In genomic region chr4:145302725-145303124, GRCh38 we compare ENCODE assay signal across 27 cellular contexts.
"Had no signal": no experiment of that assay in that cellular context is flagged by ENCODE, and none has a peak within 500 bp of the region (broad histone marks: within the 10 kb centered on the region; RNA-seq: fewer than 3 reads in every experiment).

No MANE protein-coding gene starts in this region.

- H3K27me3 Mint-ChIP-seq: activated CD4-positive, alpha-beta T cell treated with anti-CD3 and anti-CD28 coated beads, Interleukin-2, amount 10 ng/mL, durations not matched to agents 7 days and 5 days; activated naive CD8-positive, alpha-beta T cell; activated T-helper 17 cell treated with anti-CD3 and anti-CD28 coated beads, Interleukin-2, amount 50 U/mL, for 72 hours had no signal

- ATAC-seq: activated T-helper 17 cell treated with anti-CD3 and anti-CD28 coated beads, Interleukin-2, amount 50 U/mL, for 72 hours; Panc1; SK-N-SH treated with all-trans-retinoic acid at 6 μM for 48 hours had no signal

- H3K4me3 Mint-ChIP-seq: activated B cell treated with CpG ODN at 0.5 μM for 24 hours; activated CD4-positive, alpha-beta memory T cell treated with anti-CD3 and anti-CD28 coated beads for 36 hours; activated CD4-positive, alpha-beta T cell treated with anti-CD3 and anti-CD28 coated beads, Interleukin-2, amount 10 ng/mL, durations not matched to agents 7 days and 5 days; activated naive CD4-positive, alpha-beta T cell treated with anti-CD3 and anti-CD28 coated beads for 36 hours; activated naive CD8-positive, alpha-beta T cell; activated T-helper 17 cell treated with anti-CD3 and anti-CD28 coated beads, Interleukin-2, amount 50 U/mL, for 72 hours; T-helper 2 cell treated with Interferon-gamma antibody and Interleukin-4, amounts not matched to agents 5 μg/mL and 100 μg/mL, for 36 hours had no signal

- H3K9me3 ChIP-seq: colonic mucosa, SJSA1 had no signal

- H3K4me1 ChIP-seq: colonic mucosa had no signal

- H3K9me3 Mint-ChIP-seq: activated B cell treated with CpG ODN at 0.5 μM for 24 hours; activated CD4-positive, alpha-beta memory T cell treated with anti-CD3 and anti-CD28 coated beads for 36 hours; activated CD4-positive, alpha-beta T cell treated with anti-CD3 and anti-CD28 coated beads, Interleukin-2, amount 10 ng/mL, durations not matched to agents 7 days and 5 days; activated T-helper 17 cell treated with anti-CD3 and anti-CD28 coated beads, Interleukin-2, amount 50 U/mL, for 72 hours; T-helper 2 cell treated with Interferon-gamma antibody and Interleukin-4, amounts not matched to agents 5 μg/mL and 100 μg/mL, for 36 hours had no signal

- H3K36me3 Mint-ChIP-seq: activated CD4-positive, alpha-beta memory T cell treated with anti-CD3 and anti-CD28 coated beads for 36 hours; activated naive CD8-positive, alpha-beta T cell had no signal

- H3K27me3 ChIP-seq: brain microvascular endothelial cell, colonic mucosa, SJSA1 had no signal

- H3K4me1 Mint-ChIP-seq: activated B cell treated with CpG ODN at 0.5 μM for 24 hours had no signal

- H3K27ac Mint-ChIP-seq: activated B cell treated with CpG ODN at 0.5 μM for 24 hours; activated CD4-positive, alpha-beta memory T cell treated with anti-CD3 and anti-CD28 coated beads for 36 hours; activated CD4-positive, alpha-beta T cell treated with anti-CD3 and anti-CD28 coated beads, Interleukin-2, amount 10 ng/mL, durations not matched to agents 7 days and 5 days; activated naive CD4-positive, alpha-beta T cell treated with anti-CD3 and anti-CD28 coated beads for 36 hours; activated naive CD8-positive, alpha-beta T cell; activated T-helper 17 cell treated with anti-CD3 and anti-CD28 coated beads, Interleukin-2, amount 50 U/mL, for 72 hours; T-helper 2 cell treated with Interferon-gamma antibody and Interleukin-4, amounts not matched to agents 5 μg/mL and 100 μg/mL, for 36 hours had no signal

- H3K27ac ChIP-seq: brain microvascular endothelial cell, colonic mucosa, SJSA1 had no signal

- H3K36me3 ChIP-seq: brain microvascular endothelial cell, colonic mucosa, SJSA1 had no signal

- DNase-seq: activated B cell treated with CpG ODN at 0.5 μM for 24 hours; activated CD4-positive, alpha-beta memory T cell treated with anti-CD3 and anti-CD28 coated beads for 36 hours; activated CD4-positive, alpha-beta T cell treated with anti-CD3 and anti-CD28 coated beads for 1 hour; activated CD4-positive, alpha-beta T cell treated with anti-CD3 and anti-CD28 coated beads, Interleukin-2, amount 10 ng/mL, durations not matched to agents 7 days and 5 days; activated CD8-positive, alpha-beta memory T cell treated with anti-CD3 and anti-CD28 coated beads for 24 hours; activated gamma-delta T cell; activated naive CD4-positive, alpha-beta T cell treated with anti-CD3 and anti-CD28 coated beads for 36 hours; activated T-cell treated with anti-CD3 and anti-CD28 coated beads, Interleukin-2, amount 50 U/mL, for 48 hours; brain microvascular endothelial cell; caudate nucleus; colonic mucosa; MM.1S; NCI-H1105; NCI-H1436; NCI-H1694 treated with DMSO at 0.1 percent for 48 hours; NCI-H2029 treated with DMSO at 0.1 percent for 48 hours; NCI-H446; NCI-H524; Right ventricle myocardium superior; RPMI8226; SW 1271 had no signal

- H3K4me3 ChIP-seq: colonic mucosa, SJSA1 had no signal
